Comparison of ENCODE assay signal across 8 cellular contexts in genomic region chr5:90940227-90940995, GRCh38.
A peak's percentile ranks its signal among the peaks of the same experiment; 100 is the strongest.
DNase-seq lines count a peak whose midpoint lies in the region; ATAC-seq and TF ChIP-seq lines count a peak whose summit lies in the region.

No MANE protein-coding gene starts in this region.

- in situ Hi-C loops in GM23248 (cut with MboI), result no loop called here

- H3F3A ChIP-seq in GM23248 (ENCODE audit: insufficient read depth), result no peaks in the 10 kb centered on the region

- no peaks in the 10 kb centered on the region for H3K27me3 ChIP-seq in GM23248 (replicated peaks; ENCODE audit: insufficient read depth)
- H3K27me3 ChIP-seq in gastroesophageal sphincter, result no peaks in the 10 kb centered on the region
- no peaks in the 10 kb centered on the region for H3K27me3 ChIP-seq in lower lobe of right lung (ENCODE audit: low read depth)

- no peaks in the 10 kb centered on the region for H3K79me2 ChIP-seq in GM23248 (ENCODE audit: insufficient read depth)

- intact Hi-C loops in lower lobe of right lung (cut with DNase I), result no loop called here

- TF ChIP-seq POLR2A in GM18505 (IDR thresholded peaks at IDR 0.05; ENCODE audit: borderline replicate concordance, extremely low read depth, insufficient read depth, insufficient read length) (no peak), gastroesophageal sphincter (IDR thresholded peaks at IDR 0.05) (no peak)

- H3K4me3 ChIP-seq in GM23248, result no peak overlapping the region
- H3K4me3 ChIP-seq in gastroesophageal sphincter, result no peak overlapping the region
- H3K4me3 ChIP-seq in lower lobe of right lung, result no peak overlapping the region

- no peaks in the 10 kb centered on the region for H3K9me3 ChIP-seq in GM23248 (ENCODE audit: low read depth)
- no peaks in the 10 kb centered on the region for H3K9me3 ChIP-seq in gastroesophageal sphincter
- no peaks in the 10 kb centered on the region for H3K9me3 ChIP-seq in lower lobe of right lung

- no peaks in the 10 kb centered on the region for H4K20me1 ChIP-seq in GM23248 (ENCODE audit: insufficient read depth)

- ATAC-seq in GM18505 (IDR thresholded peaks at IDR 0.05; ENCODE audit: unreplicated experiment) (peak; percentile 99), gastroesophageal sphincter (peak; percentile 51), lower lobe of right lung (no peak)

- 46 to 73% methylated on average over 1 of the region's 1 CpG for WGBS in GM23248 (ENCODE audit: low coverage in 1 of 2, low lambda C conversion rate in 2 of 2, missing lambda C conversion rate in 2 of 2), 2 experiments
- WGBS in gastroesophageal sphincter (ENCODE audit: low coverage in 1 of 2), 2 donors, result 0 to 9% methylated on average over 1 of the region's 1 CpG

- H3K4me2 ChIP-seq in GM23248 (ENCODE audit: unreplicated experiment), result no peak overlapping the region

- H3K27ac ChIP-seq in GM23248 (no peak overlapping the region), gastroesophageal sphincter (peak overlapping the region; percentile 3 to 48 (median 38)), lower lobe of right lung (no peak overlapping the region)

- H3K9me2 ChIP-seq in GM23248 (ENCODE audit: insufficient read depth), result no peaks in the 10 kb centered on the region

- no peaks in the 10 kb centered on the region for H3K36me3 ChIP-seq in GM23248 (ENCODE audit: low read depth)
- no peaks in the 10 kb centered on the region for H3K36me3 ChIP-seq in gastroesophageal sphincter
- no peaks in the 10 kb centered on the region for H3K36me3 ChIP-seq in lower lobe of right lung

- no peak overlapping the region for H3K9ac ChIP-seq in GM23248

- H3K4me1 ChIP-seq in GM23248 (ENCODE audit: insufficient read depth) (peaks cover 10% of the 10 kb centered on the region), gastroesophageal sphincter (peaks cover 6 to 30% (median 11%) of the 10 kb centered on the region in 3 donors), lower lobe of right lung (no peaks in the 10 kb centered on the region)

- TF ChIP-seq EP300 in gastroesophageal sphincter (IDR thresholded peaks at IDR 0.05), result no peak

- TF ChIP-seq CTCF in gastroesophageal sphincter (IDR thresholded peaks at IDR 0.05) (no peak), lower lobe of right lung (IDR thresholded peaks at IDR 0.05) (no peak)

- DNase-seq in GM23248 (peak; percentile 42), LHCN-M2 (ENCODE audit: low read depth) (peak; percentile 62), UCSD-AML1 (lab: John Stamatoyannopoulos, UW; ENCODE audit: unreplicated experiment) (peak; percentile 5), cortex of kidney (lab: John Stamatoyannopoulos, UW) (no peak), lower lobe of right lung (no peak)
- peak; percentile 12 to 15 (median 12) for DNase-seq in stimulated activated CD4-positive, alpha-beta T cell treated with anti-CD3 and anti-CD28 coated beads, Interleukin-12 subunit alpha, Interleukin-12 subunit beta, amount 100 ng/mL, for 48 hours (ENCODE audit: low read depth in 2 of 3, low spot score in 1 of 3)

- H2AFZ ChIP-seq in GM23248, result peak overlapping the region; percentile 25; the same call in 1 of the 2 replicates

Comparison
In these comparisons a context has a peak if more than half of its experiments do, and no peak if none do; other contexts are left out.
1. ATAC-seq: peak in GM18505 (single experiment) and gastroesophageal sphincter (single experiment); none in lower lobe of right lung (0 of 2).
2. DNase-seq: peak in GM23248 (single experiment), LHCN-M2 (single experiment), UCSD-AML1 (single experiment) and stimulated activated CD4-positive, alpha-beta T cell treated with anti-CD3 and anti-CD28 coated beads, Interleukin-12 subunit alpha, Interleukin-12 subunit beta, amount 100 ng/mL, for 48 hours (3 of 3); none in cortex of kidney (single experiment) and lower lobe of right lung (single experiment).
3. H3K27ac ChIP-seq: peak in gastroesophageal sphincter (4 of 4); none in GM23248 (single experiment) and lower lobe of right lung (single experiment).